ENCODE assay signal across 1 cellular context in the genomic region with DNA sequence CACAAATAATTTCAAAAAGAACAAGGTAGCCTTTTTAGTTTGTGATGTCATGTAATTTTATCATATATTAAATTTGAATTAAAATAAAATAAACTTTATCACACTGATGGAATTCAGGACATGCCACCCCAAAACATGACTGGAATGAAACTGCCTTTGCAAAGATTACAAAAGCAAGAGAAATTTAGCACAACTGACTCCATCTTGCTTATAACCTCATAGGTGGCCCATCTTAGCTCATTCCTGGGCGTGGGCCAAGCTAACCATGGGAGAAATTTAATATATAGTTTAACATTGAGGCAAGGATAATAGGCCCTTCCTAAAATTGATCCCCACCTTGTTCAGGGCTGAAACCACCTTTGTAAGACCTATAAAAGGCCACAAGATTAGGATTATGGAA.
A peak's percentile ranks its signal among the peaks of the same experiment; 100 is the strongest.
TF ChIP-seq lines count a peak whose summit lies in the region.

No MANE protein-coding gene starts in this region.

TF ChIP-seq in K562, 482 proteins besides CTCF, POLR2A, EP300 and RAD21 (continued from another document and continues in another):
- TF ChIP-seq, protein P1, sequence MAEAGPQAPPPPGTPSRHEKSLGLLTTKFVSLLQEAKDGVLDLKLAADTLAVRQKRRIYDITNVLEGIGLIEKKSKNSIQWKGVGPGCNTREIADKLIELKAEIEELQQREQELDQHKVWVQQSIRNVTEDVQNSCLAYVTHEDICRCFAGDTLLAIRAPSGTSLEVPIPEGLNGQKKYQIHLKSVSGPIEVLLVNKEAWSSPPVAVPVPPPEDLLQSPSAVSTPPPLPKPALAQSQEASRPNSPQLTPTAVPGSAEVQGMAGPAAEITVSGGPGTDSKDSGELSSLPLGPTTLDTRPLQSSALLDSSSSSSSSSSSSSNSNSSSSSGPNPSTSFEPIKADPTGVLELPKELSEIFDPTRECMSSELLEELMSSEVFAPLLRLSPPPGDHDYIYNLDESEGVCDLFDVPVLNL (CRISPR knock-in tag; IDR thresholded peaks at IDR 0.05; ENCODE audit: low read depth) = no peak
- TF ChIP-seq KLF13 (tag; IDR thresholded peaks at IDR 0.05; ENCODE audit: borderline replicate concordance, low read depth) (no peak), SPI1 (IDR thresholded peaks at IDR 0.05; ENCODE audit: borderline replicate concordance, low read depth, low read length) (no peak), FOXJ2 (tag; IDR thresholded peaks at IDR 0.05) (no peak), HNRNPH1 (optimal IDR thresholded peaks at IDR 0.05; ENCODE audit: low read depth, low read length) (no peak), SREBF1 (IDR thresholded peaks at IDR 0.05; ENCODE audit: borderline replicate concordance, low read depth, low read length) (no peak), HNRNPLL (IDR thresholded peaks at IDR 0.05; ENCODE audit: low read depth, low read length, poor library complexity, severe bottlenecking) (no peak), ELF4 (CRISPR knock-in tag; IDR thresholded peaks at IDR 0.05) (no peak), POLR3G (IDR thresholded peaks at IDR 0.05; ENCODE audit: extremely low read depth, insufficient read length, insufficient replicate concordance) (no peak), XRCC4 (IDR thresholded peaks at IDR 0.05; ENCODE audit: extremely low read depth, insufficient read depth, insufficient read length) (no peak), ZNF740 (CRISPR knock-in tag; IDR thresholded peaks at IDR 0.05) (no peak), ZNF740 (tag; IDR thresholded peaks at IDR 0.05) (peak in 1 of 2 experiments; percentile 84; a peak in 2 of 4 replicates), SRSF9 (IDR thresholded peaks at IDR 0.05; ENCODE audit: borderline replicate concordance, low read depth, low read length) (no peak), TAF7 (tag; IDR thresholded peaks at IDR 0.05) (0 out of 2 replicates have a peak, but pooled peaks have one; percentile 16), ZNF408 (CRISPR knock-in tag; IDR thresholded peaks at IDR 0.05; ENCODE audit: low read depth) (no peak), KLF6 (CRISPR knock-in tag; IDR thresholded peaks at IDR 0.05; ENCODE audit: borderline replicate concordance) (peak; percentile 93; the same call in 1 of the 2 replicates), GATA2 (CRISPR knock-in tag; IDR thresholded peaks at IDR 0.05) (no peak), ZNF280B (CRISPR knock-in tag; IDR thresholded peaks at IDR 0.05) (no peak), DPF2 (IDR thresholded peaks at IDR 0.05) (no peak), ADNP (tag; IDR thresholded peaks at IDR 0.05) (0 out of 2 replicates have a peak, but pooled peaks have one; percentile 50), E2F8 (IDR thresholded peaks at IDR 0.05; ENCODE audit: low read depth, partially characterized antibody) (no peak), DIDO1 (tag; IDR thresholded peaks at IDR 0.05; ENCODE audit: low read depth) (no peak), ZNF696 (CRISPR knock-in tag; conservative IDR thresholded peaks at IDR 0.05) (no peak), JUN (IDR thresholded peaks at IDR 0.05; ENCODE audit: borderline replicate concordance, low read depth, low read length) (no peak), JUN (CRISPR knock-in tag; IDR thresholded peaks at IDR 0.05; ENCODE audit: borderline replicate concordance) (no peak), HMG20B (CRISPR knock-in tag; IDR thresholded peaks at IDR 0.05) (no peak), CXXC5 (CRISPR knock-in tag; IDR thresholded peaks at IDR 0.05) (peak; percentile 58), TCF15 (CRISPR knock-in tag; IDR thresholded peaks at IDR 0.05) (peak; percentile 87; the same call in 1 of the 2 replicates), ZNF407 (IDR thresholded peaks at IDR 0.05; ENCODE audit: low read depth) (no peak), CSDE1 (IDR thresholded peaks at IDR 0.05) (no peak), ILK (tag; IDR thresholded peaks at IDR 0.05; ENCODE audit: borderline replicate concordance, low read depth) (no peak), ARID2 (IDR thresholded peaks at IDR 0.05) (no peak), BACH1 (tag; IDR thresholded peaks at IDR 0.05) (peak; percentile 52; the same call in 1 of the 2 replicates), HMG20A (CRISPR knock-in tag; conservative IDR thresholded peaks at IDR 0.05) (no peak), ZEB2 (IDR thresholded peaks at IDR 0.05) (no peak), ZNF239 (CRISPR knock-in tag; IDR thresholded peaks at IDR 0.05) (peak; percentile 64), ZNF644 (tag; IDR thresholded peaks at IDR 0.05; ENCODE audit: low read depth) (peak; percentile 81; the same call in 1 of the 2 replicates), ZNF561 (CRISPR knock-in tag; conservative IDR thresholded peaks at IDR 0.05) (no peak), NR2C1 (IDR thresholded peaks at IDR 0.05) (no peak), NR2C1 (tag; IDR thresholded peaks at IDR 0.05) (peak; percentile 47; the same call in 1 of the 2 replicates), ZNF707 (CRISPR knock-in tag; conservative IDR thresholded peaks at IDR 0.05) (no peak; the same call in 1 of the 2 replicates), CEBPG (CRISPR knock-in tag; IDR thresholded peaks at IDR 0.05) (no peak), CEBPG (tag; conservative IDR thresholded peaks at IDR 0.05 in 1 of 2, IDR thresholded peaks at IDR 0.05 in 1 of 2) (no peak)
- TF ChIP-seq, protein P2, sequence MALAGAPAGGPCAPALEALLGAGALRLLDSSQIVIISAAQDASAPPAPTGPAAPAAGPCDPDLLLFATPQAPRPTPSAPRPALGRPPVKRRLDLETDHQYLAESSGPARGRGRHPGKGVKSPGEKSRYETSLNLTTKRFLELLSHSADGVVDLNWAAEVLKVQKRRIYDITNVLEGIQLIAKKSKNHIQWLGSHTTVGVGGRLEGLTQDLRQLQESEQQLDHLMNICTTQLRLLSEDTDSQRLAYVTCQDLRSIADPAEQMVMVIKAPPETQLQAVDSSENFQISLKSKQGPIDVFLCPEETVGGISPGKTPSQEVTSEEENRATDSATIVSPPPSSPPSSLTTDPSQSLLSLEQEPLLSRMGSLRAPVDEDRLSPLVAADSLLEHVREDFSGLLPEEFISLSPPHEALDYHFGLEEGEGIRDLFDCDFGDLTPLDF (CRISPR knock-in tag; IDR thresholded peaks at IDR 0.05) = no peak
- TF ChIP-seq, protein P3, sequence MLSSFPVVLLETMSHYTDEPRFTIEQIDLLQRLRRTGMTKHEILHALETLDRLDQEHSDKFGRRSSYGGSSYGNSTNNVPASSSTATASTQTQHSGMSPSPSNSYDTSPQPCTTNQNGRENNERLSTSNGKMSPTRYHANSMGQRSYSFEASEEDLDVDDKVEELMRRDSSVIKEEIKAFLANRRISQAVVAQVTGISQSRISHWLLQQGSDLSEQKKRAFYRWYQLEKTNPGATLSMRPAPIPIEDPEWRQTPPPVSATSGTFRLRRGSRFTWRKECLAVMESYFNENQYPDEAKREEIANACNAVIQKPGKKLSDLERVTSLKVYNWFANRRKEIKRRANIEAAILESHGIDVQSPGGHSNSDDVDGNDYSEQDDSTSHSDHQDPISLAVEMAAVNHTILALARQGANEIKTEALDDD (IDR thresholded peaks at IDR 0.05) = no peak
